In genomic region chr4:175034986-175035705, GRCh38 we compare ENCODE assay signal across 22 cellular contexts.
DNase-seq lines count a peak whose midpoint lies in the region; ATAC-seq, FAIRE-seq and TF ChIP-seq lines count a peak whose summit lies in the region.
"Had no signal": no experiment of that assay in that cellular context is flagged by ENCODE, and none has a peak within 500 bp of the region (broad histone marks: within the 10 kb centered on the region; RNA-seq: fewer than 3 reads in every experiment).

No MANE protein-coding gene starts in this region.

- H3K27ac Mint-ChIP-seq in astrocyte (ENCODE audit: unreplicated experiment): peak overlapping the region; percentile 96

- no peaks in the 10 kb centered on the region for H4K20me1 ChIP-seq in astrocyte (ENCODE audit: insufficient read depth, low read length)

- H3K4me1 Mint-ChIP-seq in astrocyte (ENCODE audit: low read depth, unreplicated experiment): peaks cover 23% of the 10 kb centered on the region

- no peak for FAIRE-seq in astrocyte (lab: Jason Lieb, UNC)
- FAIRE-seq: G401.6, GM19239 had no signal

- intact Hi-C loops in mucosa of descending colon (cut with DNase I, micrococcal nuclease): no loop called here

- H3K9ac ChIP-seq in astrocyte (ENCODE audit: low read length): no peak overlapping the region

- peaks cover 5% of the 10 kb centered on the region for H3K4me1 ChIP-seq in astrocyte (ENCODE audit: insufficient read depth, low read length)
- H3K4me1 ChIP-seq in mucosa of descending colon (ENCODE audit: low read depth): no peaks in the 10 kb centered on the region
- H3K4me1 ChIP-seq: BE2C had no signal

- TF ChIP-seq CTCF in AG09309 (IDR thresholded peaks at IDR 0.05; ENCODE audit: control insufficient read depth, insufficient read depth, low read depth, low read length, missing control alignments) (no peak), astrocyte (IDR thresholded peaks at IDR 0.05; ENCODE audit: insufficient read depth, low read depth, low read length) (no peak), mucosa of descending colon (IDR thresholded peaks at IDR 0.05) (no peak)

- peaks cover 6% of the 10 kb centered on the region for H3K9me3 ChIP-seq in astrocyte (ENCODE audit: insufficient read depth, low read depth, low read length)
- peaks cover 40% of the 10 kb centered on the region for H3K9me3 ChIP-seq in mucosa of descending colon
- H3K9me3 ChIP-seq: BE2C had no signal

- no peak overlapping the region for H2AFZ ChIP-seq in astrocyte (ENCODE audit: low read depth, low read length)

- DNase-seq in AG09309 (ENCODE audit: low read depth) (peak; percentile 4), LoVo (ENCODE audit: low spot score) (peak; percentile 38), astrocyte (ENCODE audit: low read depth) (peak; percentile 4), glomerular visceral epithelial cell (ENCODE audit: extremely low spot score) (peak; percentile 57), GDM1 (lab: John Stamatoyannopoulos, UW) (no peak), mucosa of descending colon (no peak)
- DNase-seq in NK-92 treated with Interleukin-12 subunit alpha and Interleukin-12 subunit beta, amount 100 ng/mL, for 24 hours (lab: John Stamatoyannopoulos, UW): no peak
- DNase-seq: 8988T, BE2C, DMS79, H7, KBM-7, NCI-H1105, NCI-H2029 treated with DMSO at 0.1 percent for 48 hours, NCI-H345, NCI-H524 treated with DMSO at 0.1 percent for 48 hours, NCI-H82, SHP77 had no signal

- H3K4me3 Mint-ChIP-seq in astrocyte (ENCODE audit: unreplicated experiment): no peak overlapping the region

- H3K4me3 ChIP-seq in AG09309 (ENCODE audit: control insufficient read depth, low read depth, low read length) (no peak overlapping the region), astrocyte (ENCODE audit: insufficient read depth, low read depth, low read length) (no peak overlapping the region), mucosa of descending colon (no peak overlapping the region)
- H3K4me3 ChIP-seq: SK-N-MC had no signal

- H3K36me3 Mint-ChIP-seq in astrocyte (ENCODE audit: low read depth, unreplicated experiment): no peaks in the 10 kb centered on the region

- no peak overlapping the region for H3K4me2 ChIP-seq in astrocyte (ENCODE audit: low read length)

- H3K9me3 Mint-ChIP-seq in astrocyte (ENCODE audit: unreplicated experiment): no peaks in the 10 kb centered on the region

- ATAC-seq in GM21576 (IDR thresholded peaks at IDR 0.05; ENCODE audit: unreplicated experiment) (no peak), mucosa of descending colon (no peak)

- no peaks in the 10 kb centered on the region for H3K27me3 Mint-ChIP-seq in astrocyte (ENCODE audit: low read depth, unreplicated experiment)

- no peaks in the 10 kb centered on the region for H3K36me3 ChIP-seq in astrocyte (ENCODE audit: insufficient read depth, low read length)
- no peaks in the 10 kb centered on the region for H3K36me3 ChIP-seq in mucosa of descending colon (ENCODE audit: low read depth)
- H3K36me3 ChIP-seq: BE2C had no signal

- no peaks in the 10 kb centered on the region for H3K27me3 ChIP-seq in astrocyte (ENCODE audit: insufficient read depth, low read length)
- H3K27me3 ChIP-seq: BE2C had no signal

- H3K27ac ChIP-seq in astrocyte (ENCODE audit: low read depth, low read length): no peak overlapping the region
- H3K27ac ChIP-seq: SK-N-MC had no signal

- H3K79me2 ChIP-seq in astrocyte (ENCODE audit: insufficient read depth, low read length): no peaks in the 10 kb centered on the region

Comparison
In these comparisons a context has a peak if more than half of its experiments do, and no peak if none do; other contexts are left out.
1. DNase-seq: peak in AG09309 (single experiment), LoVo (single experiment), astrocyte (single experiment) and glomerular visceral epithelial cell (single experiment); none in NK-92 treated with Interleukin-12 subunit alpha and Interleukin-12 subunit beta, amount 100 ng/mL, for 24 hours (single experiment), GDM1 (single experiment) and mucosa of descending colon (0 of 3).